24 cellular contexts compared by ENCODE assay signal in genomic region chr13:69928262-69928661, GRCh38.
"Had no signal": no experiment of that assay in that cellular context is flagged by ENCODE, and none has a peak within 500 bp of the region (broad histone marks: within the 10 kb centered on the region; RNA-seq: fewer than 3 reads in every experiment).

No MANE protein-coding gene starts in this region.

- H3K9me3 ChIP-seq: colonic mucosa, esophagus muscularis mucosa, gastrocnemius medialis, heart left ventricle had no signal

- H3K36me3 ChIP-seq: colonic mucosa, esophagus muscularis mucosa, esophagus squamous epithelium, gastrocnemius medialis, gastroesophageal sphincter, heart left ventricle, heart right ventricle had no signal

- ATAC-seq: effector memory CD8-positive, alpha-beta T cell; esophagus mucosa; foreskin keratinocyte; gastrocnemius medialis; gastroesophageal sphincter; heart left ventricle; heart right ventricle had no signal

- H3K27ac ChIP-seq: colonic mucosa, coronary artery, dorsolateral prefrontal cortex, epithelial cell of prostate, esophagus muscularis mucosa, esophagus squamous epithelium, foreskin keratinocyte, gastrocnemius medialis, gastroesophageal sphincter, heart left ventricle, heart right ventricle had no signal

- H3K27me3 ChIP-seq: colonic mucosa, esophagus muscularis mucosa, esophagus squamous epithelium, foreskin keratinocyte, gastrocnemius medialis, gastroesophageal sphincter, heart left ventricle, heart right ventricle had no signal

- H3K4me3 ChIP-seq: colonic mucosa, coronary artery, dorsolateral prefrontal cortex, esophagus muscularis mucosa, esophagus squamous epithelium, gastrocnemius medialis, gastroesophageal sphincter, heart left ventricle, heart right ventricle had no signal

- H3K4me1 ChIP-seq: colonic mucosa, esophagus muscularis mucosa, esophagus squamous epithelium, foreskin keratinocyte, gastrocnemius medialis, gastroesophageal sphincter, heart left ventricle, heart right ventricle had no signal

- DNase-seq: colonic mucosa; cortex of kidney; dermis blood vessel endothelial cell; dorsolateral prefrontal cortex; effector CD4-positive, alpha-beta T cell; effector CD8-positive, alpha-beta T cell; effector memory CD4-positive, alpha-beta T cell; effector memory CD8-positive, alpha-beta T cell; endodermal cell; erythroblast; esophagus squamous epithelium; foreskin fibroblast; foreskin keratinocyte; foreskin melanocyte; gastrocnemius medialis; glutamatergic neuron; head of caudate nucleus; heart left ventricle; heart right ventricle had no signal
